Comparison of ENCODE assay signal across 1 cellular context in the genomic region with DNA sequence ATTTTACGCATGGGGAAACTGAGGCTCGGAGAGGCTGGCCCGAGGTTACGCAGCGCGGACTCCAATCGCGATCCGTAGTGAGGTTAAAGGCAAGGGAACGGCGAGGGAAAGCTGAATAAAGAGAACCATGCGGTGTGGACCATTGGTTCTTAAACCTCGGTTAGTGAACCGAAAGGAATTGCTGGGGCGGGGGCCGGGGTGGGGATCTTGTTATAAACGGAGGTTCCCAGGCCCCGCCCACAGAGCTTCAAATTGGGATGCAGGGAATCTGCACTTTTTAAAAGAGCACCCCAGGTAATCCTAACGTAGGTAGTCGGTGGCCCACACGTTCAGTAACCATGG.
TF ChIP-seq lines count a peak whose summit lies in the region.

No MANE protein-coding gene starts in this region.

TF ChIP-seq in K562, 482 proteins besides CTCF, POLR2A, EP300 and RAD21 (continues in another document):
- TF ChIP-seq, protein P1, sequence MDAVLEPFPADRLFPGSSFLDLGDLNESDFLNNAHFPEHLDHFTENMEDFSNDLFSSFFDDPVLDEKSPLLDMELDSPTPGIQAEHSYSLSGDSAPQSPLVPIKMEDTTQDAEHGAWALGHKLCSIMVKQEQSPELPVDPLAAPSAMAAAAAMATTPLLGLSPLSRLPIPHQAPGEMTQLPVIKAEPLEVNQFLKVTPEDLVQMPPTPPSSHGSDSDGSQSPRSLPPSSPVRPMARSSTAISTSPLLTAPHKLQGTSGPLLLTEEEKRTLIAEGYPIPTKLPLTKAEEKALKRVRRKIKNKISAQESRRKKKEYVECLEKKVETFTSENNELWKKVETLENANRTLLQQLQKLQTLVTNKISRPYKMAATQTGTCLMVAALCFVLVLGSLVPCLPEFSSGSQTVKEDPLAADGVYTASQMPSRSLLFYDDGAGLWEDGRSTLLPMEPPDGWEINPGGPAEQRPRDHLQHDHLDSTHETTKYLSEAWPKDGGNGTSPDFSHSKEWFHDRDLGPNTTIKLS (IDR thresholded peaks at IDR 0.05; ENCODE audit: borderline replicate concordance, low read depth): no peak
- TF ChIP-seq, protein P2, sequence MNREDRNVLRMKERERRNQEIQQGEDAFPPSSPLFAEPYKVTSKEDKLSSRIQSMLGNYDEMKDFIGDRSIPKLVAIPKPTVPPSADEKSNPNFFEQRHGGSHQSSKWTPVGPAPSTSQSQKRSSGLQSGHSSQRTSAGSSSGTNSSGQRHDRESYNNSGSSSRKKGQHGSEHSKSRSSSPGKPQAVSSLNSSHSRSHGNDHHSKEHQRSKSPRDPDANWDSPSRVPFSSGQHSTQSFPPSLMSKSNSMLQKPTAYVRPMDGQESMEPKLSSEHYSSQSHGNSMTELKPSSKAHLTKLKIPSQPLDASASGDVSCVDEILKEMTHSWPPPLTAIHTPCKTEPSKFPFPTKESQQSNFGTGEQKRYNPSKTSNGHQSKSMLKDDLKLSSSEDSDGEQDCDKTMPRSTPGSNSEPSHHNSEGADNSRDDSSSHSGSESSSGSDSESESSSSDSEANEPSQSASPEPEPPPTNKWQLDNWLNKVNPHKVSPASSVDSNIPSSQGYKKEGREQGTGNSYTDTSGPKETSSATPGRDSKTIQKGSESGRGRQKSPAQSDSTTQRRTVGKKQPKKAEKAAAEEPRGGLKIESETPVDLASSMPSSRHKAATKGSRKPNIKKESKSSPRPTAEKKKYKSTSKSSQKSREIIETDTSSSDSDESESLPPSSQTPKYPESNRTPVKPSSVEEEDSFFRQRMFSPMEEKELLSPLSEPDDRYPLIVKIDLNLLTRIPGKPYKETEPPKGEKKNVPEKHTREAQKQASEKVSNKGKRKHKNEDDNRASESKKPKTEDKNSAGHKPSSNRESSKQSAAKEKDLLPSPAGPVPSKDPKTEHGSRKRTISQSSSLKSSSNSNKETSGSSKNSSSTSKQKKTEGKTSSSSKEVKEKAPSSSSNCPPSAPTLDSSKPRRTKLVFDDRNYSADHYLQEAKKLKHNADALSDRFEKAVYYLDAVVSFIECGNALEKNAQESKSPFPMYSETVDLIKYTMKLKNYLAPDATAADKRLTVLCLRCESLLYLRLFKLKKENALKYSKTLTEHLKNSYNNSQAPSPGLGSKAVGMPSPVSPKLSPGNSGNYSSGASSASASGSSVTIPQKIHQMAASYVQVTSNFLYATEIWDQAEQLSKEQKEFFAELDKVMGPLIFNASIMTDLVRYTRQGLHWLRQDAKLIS (CRISPR knock-in tag; IDR thresholded peaks at IDR 0.05): 0 out of 2 replicates have a peak, but pooled peaks have one; percentile 12
- no peak for TF ChIP-seq NEUROD1 (IDR thresholded peaks at IDR 0.05; ENCODE audit: borderline replicate concordance, low read depth, low read length, partially characterized antibody)
- no peak for TF ChIP-seq GATAD2B (IDR thresholded peaks at IDR 0.05; ENCODE audit: borderline replicate concordance)
- no peak for TF ChIP-seq RHOXF2B (CRISPR knock-in tag; conservative IDR thresholded peaks at IDR 0.05)
- TF ChIP-seq EP400 (IDR thresholded peaks at IDR 0.05): no peak
- TF ChIP-seq TEAD1 (CRISPR knock-in tag; IDR thresholded peaks at IDR 0.05): no peak
- no peak for TF ChIP-seq POLR2AphosphoS2 (IDR thresholded peaks at IDR 0.05; ENCODE audit: low read length)
- no peak for TF ChIP-seq ZNF766 (CRISPR knock-in tag; conservative IDR thresholded peaks at IDR 0.05)
- TF ChIP-seq, protein P3, sequence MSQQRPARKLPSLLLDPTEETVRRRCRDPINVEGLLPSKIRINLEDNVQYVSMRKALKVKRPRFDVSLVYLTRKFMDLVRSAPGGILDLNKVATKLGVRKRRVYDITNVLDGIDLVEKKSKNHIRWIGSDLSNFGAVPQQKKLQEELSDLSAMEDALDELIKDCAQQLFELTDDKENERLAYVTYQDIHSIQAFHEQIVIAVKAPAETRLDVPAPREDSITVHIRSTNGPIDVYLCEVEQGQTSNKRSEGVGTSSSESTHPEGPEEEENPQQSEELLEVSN (IDR thresholded peaks at IDR 0.05; ENCODE audit: borderline replicate concordance in 1 of 2, extremely low read depth in 1 of 2, insufficient read depth in 1 of 2, insufficient read length in 1 of 2, low read depth in 1 of 2, low read length in 1 of 2, poor library complexity in 1 of 2, severe bottlenecking in 1 of 2): peak in 1 of 2 experiments; percentile 11
- TF ChIP-seq C11orf30 (IDR thresholded peaks at IDR 0.05; ENCODE audit: low read depth): no peak
- no peak for TF ChIP-seq NCOA6 (IDR thresholded peaks at IDR 0.05)
- TF ChIP-seq WHSC1 (IDR thresholded peaks at IDR 0.05; ENCODE audit: low read length): no peak
- TF ChIP-seq, protein P4, sequence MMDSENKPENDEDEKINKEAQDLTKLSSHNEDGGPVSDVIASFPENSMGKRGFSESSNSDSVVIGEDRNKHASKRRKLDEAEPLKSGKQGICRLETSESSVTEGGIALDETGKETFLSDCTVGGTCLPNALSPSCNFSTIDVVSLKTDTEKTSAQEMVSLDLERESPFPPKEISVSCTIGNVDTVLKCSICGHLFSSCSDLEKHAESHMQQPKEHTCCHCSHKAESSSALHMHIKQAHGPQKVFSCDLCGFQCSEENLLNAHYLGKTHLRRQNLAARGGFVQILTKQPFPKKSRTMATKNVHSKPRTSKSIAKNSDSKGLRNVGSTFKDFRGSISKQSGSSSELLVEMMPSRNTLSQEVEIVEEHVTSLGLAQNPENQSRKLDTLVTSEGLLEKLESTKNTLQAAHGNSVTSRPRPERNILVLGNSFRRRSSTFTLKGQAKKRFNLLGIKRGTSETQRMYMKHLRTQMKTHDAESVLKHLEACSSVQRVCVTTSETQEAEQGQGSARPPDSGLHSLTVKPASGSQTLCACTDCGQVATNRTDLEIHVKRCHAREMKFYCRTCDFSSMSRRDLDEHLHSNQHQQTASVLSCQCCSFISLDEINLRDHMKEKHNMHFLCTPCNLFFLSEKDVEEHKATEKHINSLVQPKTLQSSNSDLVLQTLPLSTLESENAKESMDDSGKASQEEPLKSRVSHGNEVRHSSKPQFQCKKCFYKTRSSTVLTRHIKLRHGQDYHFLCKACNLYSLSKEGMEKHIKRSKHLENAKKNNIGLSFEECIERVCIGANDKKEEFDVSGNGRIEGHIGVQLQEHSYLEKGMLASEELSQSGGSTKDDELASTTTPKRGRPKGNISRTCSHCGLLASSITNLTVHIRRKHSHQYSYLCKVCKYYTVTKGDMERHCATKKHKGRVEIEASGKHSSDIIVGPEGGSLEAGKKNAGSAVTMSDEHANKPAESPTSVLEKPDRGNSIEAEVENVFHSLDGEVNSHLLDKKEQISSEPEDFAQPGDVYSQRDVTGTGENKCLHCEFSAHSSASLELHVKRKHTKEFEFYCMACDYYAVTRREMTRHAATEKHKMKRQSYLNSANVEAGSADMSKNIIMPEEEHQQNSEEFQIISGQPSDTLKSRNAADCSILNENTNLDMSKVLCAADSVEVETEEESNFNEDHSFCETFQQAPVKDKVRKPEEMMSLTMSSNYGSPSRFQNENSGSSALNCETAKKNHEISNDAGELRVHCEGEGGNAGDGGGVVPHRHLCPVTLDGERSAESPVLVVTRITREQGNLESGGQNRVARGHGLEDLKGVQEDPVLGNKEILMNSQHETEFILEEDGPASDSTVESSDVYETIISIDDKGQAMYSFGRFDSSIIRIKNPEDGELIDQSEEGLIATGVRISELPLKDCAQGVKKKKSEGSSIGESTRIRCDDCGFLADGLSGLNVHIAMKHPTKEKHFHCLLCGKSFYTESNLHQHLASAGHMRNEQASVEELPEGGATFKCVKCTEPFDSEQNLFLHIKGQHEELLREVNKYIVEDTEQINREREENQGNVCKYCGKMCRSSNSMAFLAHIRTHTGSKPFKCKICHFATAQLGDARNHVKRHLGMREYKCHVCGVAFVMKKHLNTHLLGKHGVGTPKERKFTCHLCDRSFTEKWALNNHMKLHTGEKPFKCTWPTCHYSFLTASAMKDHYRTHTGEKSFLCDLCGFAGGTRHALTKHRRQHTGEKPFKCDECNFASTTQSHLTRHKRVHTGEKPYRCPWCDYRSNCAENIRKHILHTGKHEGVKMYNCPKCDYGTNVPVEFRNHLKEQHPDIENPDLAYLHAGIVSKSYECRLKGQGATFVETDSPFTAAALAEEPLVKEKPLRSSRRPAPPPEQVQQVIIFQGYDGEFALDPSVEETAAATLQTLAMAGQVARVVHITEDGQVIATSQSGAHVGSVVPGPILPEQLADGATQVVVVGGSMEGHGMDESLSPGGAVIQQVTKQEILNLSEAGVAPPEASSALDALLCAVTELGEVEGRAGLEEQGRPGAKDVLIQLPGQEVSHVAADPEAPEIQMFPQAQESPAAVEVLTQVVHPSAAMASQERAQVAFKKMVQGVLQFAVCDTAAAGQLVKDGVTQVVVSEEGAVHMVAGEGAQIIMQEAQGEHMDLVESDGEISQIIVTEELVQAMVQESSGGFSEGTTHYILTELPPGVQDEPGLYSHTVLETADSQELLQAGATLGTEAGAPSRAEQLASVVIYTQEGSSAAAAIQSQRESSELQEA (IDR thresholded peaks at IDR 0.05; ENCODE audit: low read depth): peak; percentile 72
- TF ChIP-seq ZNF77 (CRISPR knock-in tag; IDR thresholded peaks at IDR 0.05): no peak
- TF ChIP-seq ZNF696 (CRISPR knock-in tag; conservative IDR thresholded peaks at IDR 0.05): no peak
- no peak for TF ChIP-seq ZNF3 (CRISPR knock-in tag; IDR thresholded peaks at IDR 0.05)
- TF ChIP-seq PHTF2 (CRISPR knock-in tag; IDR thresholded peaks at IDR 0.05): no peak
- TF ChIP-seq NR3C1 (CRISPR knock-in tag; IDR thresholded peaks at IDR 0.05): no peak
- no peak for TF ChIP-seq ZSCAN32 (CRISPR knock-in tag; IDR thresholded peaks at IDR 0.05)
- TF ChIP-seq, protein P5, sequence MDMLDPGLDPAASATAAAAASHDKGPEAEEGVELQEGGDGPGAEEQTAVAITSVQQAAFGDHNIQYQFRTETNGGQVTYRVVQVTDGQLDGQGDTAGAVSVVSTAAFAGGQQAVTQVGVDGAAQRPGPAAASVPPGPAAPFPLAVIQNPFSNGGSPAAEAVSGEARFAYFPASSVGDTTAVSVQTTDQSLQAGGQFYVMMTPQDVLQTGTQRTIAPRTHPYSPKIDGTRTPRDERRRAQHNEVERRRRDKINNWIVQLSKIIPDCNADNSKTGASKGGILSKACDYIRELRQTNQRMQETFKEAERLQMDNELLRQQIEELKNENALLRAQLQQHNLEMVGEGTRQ (CRISPR knock-in tag; IDR thresholded peaks at IDR 0.05): no peak
- no peak for TF ChIP-seq RBM34 (IDR thresholded peaks at IDR 0.05; ENCODE audit: borderline replicate concordance, insufficient read depth, low read length)
- TF ChIP-seq, protein P6, sequence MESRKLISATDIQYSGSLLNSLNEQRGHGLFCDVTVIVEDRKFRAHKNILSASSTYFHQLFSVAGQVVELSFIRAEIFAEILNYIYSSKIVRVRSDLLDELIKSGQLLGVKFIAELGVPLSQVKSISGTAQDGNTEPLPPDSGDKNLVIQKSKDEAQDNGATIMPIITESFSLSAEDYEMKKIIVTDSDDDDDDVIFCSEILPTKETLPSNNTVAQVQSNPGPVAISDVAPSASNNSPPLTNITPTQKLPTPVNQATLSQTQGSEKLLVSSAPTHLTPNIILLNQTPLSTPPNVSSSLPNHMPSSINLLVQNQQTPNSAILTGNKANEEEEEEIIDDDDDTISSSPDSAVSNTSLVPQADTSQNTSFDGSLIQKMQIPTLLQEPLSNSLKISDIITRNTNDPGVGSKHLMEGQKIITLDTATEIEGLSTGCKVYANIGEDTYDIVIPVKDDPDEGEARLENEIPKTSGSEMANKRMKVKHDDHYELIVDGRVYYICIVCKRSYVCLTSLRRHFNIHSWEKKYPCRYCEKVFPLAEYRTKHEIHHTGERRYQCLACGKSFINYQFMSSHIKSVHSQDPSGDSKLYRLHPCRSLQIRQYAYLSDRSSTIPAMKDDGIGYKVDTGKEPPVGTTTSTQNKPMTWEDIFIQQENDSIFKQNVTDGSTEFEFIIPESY (CRISPR knock-in tag; IDR thresholded peaks at IDR 0.05): no peak
- TF ChIP-seq, protein P7, sequence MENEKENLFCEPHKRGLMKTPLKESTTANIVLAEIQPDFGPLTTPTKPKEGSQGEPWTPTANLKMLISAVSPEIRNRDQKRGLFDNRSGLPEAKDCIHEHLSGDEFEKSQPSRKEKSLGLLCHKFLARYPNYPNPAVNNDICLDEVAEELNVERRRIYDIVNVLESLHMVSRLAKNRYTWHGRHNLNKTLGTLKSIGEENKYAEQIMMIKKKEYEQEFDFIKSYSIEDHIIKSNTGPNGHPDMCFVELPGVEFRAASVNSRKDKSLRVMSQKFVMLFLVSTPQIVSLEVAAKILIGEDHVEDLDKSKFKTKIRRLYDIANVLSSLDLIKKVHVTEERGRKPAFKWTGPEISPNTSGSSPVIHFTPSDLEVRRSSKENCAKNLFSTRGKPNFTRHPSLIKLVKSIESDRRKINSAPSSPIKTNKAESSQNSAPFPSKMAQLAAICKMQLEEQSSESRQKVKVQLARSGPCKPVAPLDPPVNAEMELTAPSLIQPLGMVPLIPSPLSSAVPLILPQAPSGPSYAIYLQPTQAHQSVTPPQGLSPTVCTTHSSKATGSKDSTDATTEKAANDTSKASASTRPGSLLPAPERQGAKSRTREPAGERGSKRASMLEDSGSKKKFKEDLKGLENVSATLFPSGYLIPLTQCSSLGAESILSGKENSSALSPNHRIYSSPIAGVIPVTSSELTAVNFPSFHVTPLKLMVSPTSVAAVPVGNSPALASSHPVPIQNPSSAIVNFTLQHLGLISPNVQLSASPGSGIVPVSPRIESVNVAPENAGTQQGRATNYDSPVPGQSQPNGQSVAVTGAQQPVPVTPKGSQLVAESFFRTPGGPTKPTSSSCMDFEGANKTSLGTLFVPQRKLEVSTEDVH (IDR thresholded peaks at IDR 0.05; ENCODE audit: low read depth, partially characterized antibody): no peak
- TF ChIP-seq TEAD2 (tag; IDR thresholded peaks at IDR 0.05): no peak
- TF ChIP-seq EWSR1 (IDR thresholded peaks at IDR 0.05; ENCODE audit: borderline replicate concordance, low read depth, partially characterized antibody): no peak
- 0 out of 2 replicates have a peak, but pooled peaks have one; percentile 2 for TF ChIP-seq ZBTB1 (CRISPR knock-in tag; IDR thresholded peaks at IDR 0.05; ENCODE audit: borderline replicate concordance, low read depth)
- no peak for TF ChIP-seq HNRNPLL (IDR thresholded peaks at IDR 0.05; ENCODE audit: low read depth, low read length, poor library complexity, severe bottlenecking)
- no peak for TF ChIP-seq ZBTB17 (CRISPR knock-in tag; IDR thresholded peaks at IDR 0.05)
- TF ChIP-seq, protein P8, sequence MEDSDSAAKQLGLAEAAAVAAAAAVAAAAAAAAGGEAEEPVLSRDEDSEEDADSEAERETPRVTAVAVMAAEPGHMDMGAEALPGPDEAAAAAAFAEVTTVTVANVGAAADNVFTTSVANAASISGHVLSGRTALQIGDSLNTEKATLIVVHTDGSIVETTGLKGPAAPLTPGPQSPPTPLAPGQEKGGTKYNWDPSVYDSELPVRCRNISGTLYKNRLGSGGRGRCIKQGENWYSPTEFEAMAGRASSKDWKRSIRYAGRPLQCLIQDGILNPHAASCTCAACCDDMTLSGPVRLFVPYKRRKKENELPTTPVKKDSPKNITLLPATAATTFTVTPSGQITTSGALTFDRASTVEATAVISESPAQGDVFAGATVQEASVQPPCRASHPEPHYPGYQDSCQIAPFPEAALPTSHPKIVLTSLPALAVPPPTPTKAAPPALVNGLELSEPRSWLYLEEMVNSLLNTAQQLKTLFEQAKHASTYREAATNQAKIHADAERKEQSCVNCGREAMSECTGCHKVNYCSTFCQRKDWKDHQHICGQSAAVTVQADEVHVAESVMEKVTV (CRISPR knock-in tag; IDR thresholded peaks at IDR 0.05): no peak
- no peak for TF ChIP-seq EZH2 (IDR thresholded peaks at IDR 0.05; ENCODE audit: borderline replicate concordance, low read depth, low read length)
- TF ChIP-seq, protein P9, sequence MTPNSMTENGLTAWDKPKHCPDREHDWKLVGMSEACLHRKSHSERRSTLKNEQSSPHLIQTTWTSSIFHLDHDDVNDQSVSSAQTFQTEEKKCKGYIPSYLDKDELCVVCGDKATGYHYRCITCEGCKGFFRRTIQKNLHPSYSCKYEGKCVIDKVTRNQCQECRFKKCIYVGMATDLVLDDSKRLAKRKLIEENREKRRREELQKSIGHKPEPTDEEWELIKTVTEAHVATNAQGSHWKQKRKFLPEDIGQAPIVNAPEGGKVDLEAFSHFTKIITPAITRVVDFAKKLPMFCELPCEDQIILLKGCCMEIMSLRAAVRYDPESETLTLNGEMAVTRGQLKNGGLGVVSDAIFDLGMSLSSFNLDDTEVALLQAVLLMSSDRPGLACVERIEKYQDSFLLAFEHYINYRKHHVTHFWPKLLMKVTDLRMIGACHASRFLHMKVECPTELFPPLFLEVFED (CRISPR knock-in tag; conservative IDR thresholded peaks at IDR 0.05): no peak
